25 cellular contexts compared by ENCODE assay signal in the genomic region with DNA sequence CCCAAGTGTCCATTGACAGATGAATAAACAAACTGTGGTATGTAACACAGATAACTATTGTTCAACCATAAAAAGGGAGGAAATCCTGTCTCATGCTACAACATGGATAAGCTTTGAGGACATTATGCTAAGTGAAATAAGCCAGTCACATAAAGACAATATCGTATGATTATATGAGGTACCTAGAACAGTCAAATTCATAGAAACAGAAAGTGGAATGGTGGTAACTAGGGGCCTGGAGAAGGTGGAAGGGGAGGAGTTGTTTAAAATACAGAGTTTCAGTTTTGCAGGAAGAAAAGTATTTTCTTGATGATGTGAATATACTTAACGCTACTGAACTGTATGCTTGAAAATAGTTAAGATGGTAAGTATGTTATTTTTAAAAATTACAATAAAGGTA.
DNase-seq lines count a peak whose midpoint lies in the region; TF ChIP-seq lines count a peak whose summit lies in the region.
"Had no signal": no experiment of that assay in that cellular context is flagged by ENCODE, and none has a peak within 500 bp of the region (broad histone marks: within the 10 kb centered on the region; RNA-seq: fewer than 3 reads in every experiment).

No MANE protein-coding gene starts in this region.

- no peaks in the 10 kb centered on the region for H3K79me2 ChIP-seq in PC-9 (ENCODE audit: low read depth)

- no peaks in the 10 kb centered on the region for H3K9me3 Mint-ChIP-seq in activated T-helper 1 cell treated with anti-CD3 and anti-CD28 coated beads, Interleukin-12 subunit alpha, Interleukin-12 subunit beta, Interleukin-2, Interleukin-4 antibody, amounts not matched to agents 30 ng/mL and 10 ng/mL and 1 ng/mL, durations not matched to agents 14 hours and 24 hours and 36 hours
- H3K9me3 Mint-ChIP-seq: stimulated activated naive CD8-positive, alpha-beta T cell treated with anti-CD3 and anti-CD28 coated beads, Interleukin-15, Interleukin-2, amounts not matched to agents 100 ng/mL and 50 ng/mL, for 24 hours had no signal

- H3K9me2 ChIP-seq in PC-9 (ENCODE audit: insufficient read depth): no peaks in the 10 kb centered on the region

- DNase-seq in DMS153 treated with DMSO at 0.1 percent for 48 hours (lab: John Stamatoyannopoulos, UW; ENCODE audit: unreplicated experiment) (peak; percentile 2), DMS153 (lab: John Stamatoyannopoulos, UW) (no peak), DMS53 (lab: John Stamatoyannopoulos, UW) (peak; percentile 5), lung microvascular endothelial cell (ENCODE audit: low read depth in 2 of 2) (peak; percentile 22 to 27), NCI-H526 (lab: John Stamatoyannopoulos, UW) (no peak), PC-9 (no peak)
- DNase-seq in activated T-helper 1 cell treated with anti-CD3 and anti-CD28 coated beads, Interleukin-12 subunit alpha, Interleukin-12 subunit beta, Interleukin-2, Interleukin-4 antibody, amounts not matched to agents 30 ng/mL and 10 ng/mL and 1 ng/mL, durations not matched to agents 14 hours and 24 hours and 36 hours (ENCODE audit: low spot score): no peak
- DNase-seq in stimulated activated CD4-positive, alpha-beta T cell treated with anti-CD3 and anti-CD28 coated beads, Interleukin-4, amount 100 ng/mL, for 24 hours: no peak
- DNase-seq: activated CD4-positive, alpha-beta T cell treated with anti-CD3 and anti-CD28 coated beads for 4 hours; activated CD8-positive, alpha-beta memory T cell treated with anti-CD3 and anti-CD28 coated beads, Interleukin-2, amount 50 U/mL, for 48 hours; activated naive CD4-positive, alpha-beta T cell; cerebellar nuclear complex; effector CD8-positive, alpha-beta T cell; kidney; mammary epithelial cell; NCI-H1417; NCI-H748 treated with DMSO at 0.1 percent for 48 hours; spleen; stimulated activated CD4-positive, alpha-beta T cell treated with anti-CD3 and anti-CD28 coated beads, Interleukin-4, amount 100 ng/mL, for 1 hour; SW 1271; tibial artery had no signal

- H3K4me1 ChIP-seq in PC-9 (replicated peaks; ENCODE audit: insufficient read depth): no peaks in the 10 kb centered on the region

- no peak for TF ChIP-seq CTCF in PC-9 (conservative IDR thresholded peaks at IDR 0.05)

- peaks cover 86% of the 10 kb centered on the region for H3K27me3 ChIP-seq in PC-9 (ENCODE audit: insufficient read depth, low read depth)
- H3K27me3 ChIP-seq: right atrium auricular region had no signal

- no peak overlapping the region for H3K4me3 ChIP-seq in PC-9
- H3K4me3 ChIP-seq: right atrium auricular region, tibial artery had no signal

- no peaks in the 10 kb centered on the region for H3K36me3 ChIP-seq in PC-9 (ENCODE audit: low read depth)
- H3K36me3 ChIP-seq: esophagus muscularis mucosa, right atrium auricular region, spleen, tibial artery had no signal

- H3K27ac ChIP-seq in PC-9: no peak overlapping the region
- H3K27ac ChIP-seq: 22Rv1, esophagus muscularis mucosa, right atrium auricular region, spleen, tibial artery had no signal

- CTCF ChIA-PET in PC-9 (lab: Charles Lee): interaction anchor here (0.6 kb wide), 1 partner anchor 236 kb away, joined by 3 read pairs; no protein-coding TSS in a partner anchor

- intact Hi-C loops in activated T-helper 1 cell treated with anti-CD3 and anti-CD28 coated beads, Interleukin-12 subunit alpha, Interleukin-12 subunit beta, Interleukin-2, Interleukin-4 antibody, amounts not matched to agents 30 ng/mL and 10 ng/mL and 1 ng/mL, durations not matched to agents 14 hours and 24 hours and 36 hours (cut with micrococcal nuclease): loop anchor here (2.0 to 5.0 kb wide), 2 partner anchors 245 to 510 kb away; no protein-coding TSS in a partner anchor
- intact Hi-C loops in PC-9 (cut with micrococcal nuclease; ENCODE audit: unreplicated experiment): loop anchor here (5.0 kb wide), 1 partner anchor 1415 kb away; no protein-coding TSS in a partner anchor

- peaks cover 24% of the 10 kb centered on the region for H3K4me1 Mint-ChIP-seq in activated T-helper 1 cell treated with anti-CD3 and anti-CD28 coated beads, Interleukin-12 subunit alpha, Interleukin-12 subunit beta, Interleukin-2, Interleukin-4 antibody, amounts not matched to agents 30 ng/mL and 10 ng/mL and 1 ng/mL, durations not matched to agents 14 hours and 24 hours and 36 hours (ENCODE audit: low read depth)

- H3K9me3 ChIP-seq in PC-9 (ENCODE audit: insufficient read depth, low read depth): no peaks in the 10 kb centered on the region
- H3K9me3 ChIP-seq: esophagus muscularis mucosa, right atrium auricular region, spleen, tibial artery had no signal

- H3K4me3 Mint-ChIP-seq in activated T-helper 1 cell treated with anti-CD3 and anti-CD28 coated beads, Interleukin-12 subunit alpha, Interleukin-12 subunit beta, Interleukin-2, Interleukin-4 antibody, amounts not matched to agents 30 ng/mL and 10 ng/mL and 1 ng/mL, durations not matched to agents 14 hours and 24 hours and 36 hours: peak overlapping the region; percentile 30

- POLR2A ChIA-PET in PC-9 (lab: Charles Lee; ENCODE audit: unreplicated experiment): no interaction called here

- H3F3A ChIP-seq in PC-9 (ENCODE audit: insufficient read depth, low read depth): no peaks in the 10 kb centered on the region

- no peaks in the 10 kb centered on the region for H4K20me1 ChIP-seq in PC-9 (ENCODE audit: insufficient read depth)

- peaks cover 36% of the 10 kb centered on the region for H3K27me3 Mint-ChIP-seq in activated T-helper 1 cell treated with anti-CD3 and anti-CD28 coated beads, Interleukin-12 subunit alpha, Interleukin-12 subunit beta, Interleukin-2, Interleukin-4 antibody, amounts not matched to agents 30 ng/mL and 10 ng/mL and 1 ng/mL, durations not matched to agents 14 hours and 24 hours and 36 hours (ENCODE audit: insufficient read depth)

- BruUV-seq in PC-9 (replicated peaks; lab: Mats Ljungman, UMichigan): no TSS peak

- no peak overlapping the region for H3K4me2 ChIP-seq in PC-9

- H3K27ac Mint-ChIP-seq in activated T-helper 1 cell treated with anti-CD3 and anti-CD28 coated beads, Interleukin-12 subunit alpha, Interleukin-12 subunit beta, Interleukin-2, Interleukin-4 antibody, amounts not matched to agents 30 ng/mL and 10 ng/mL and 1 ng/mL, durations not matched to agents 14 hours and 24 hours and 36 hours: no peak overlapping the region
- H3K27ac Mint-ChIP-seq: stimulated activated naive CD8-positive, alpha-beta T cell treated with anti-CD3 and anti-CD28 coated beads, Interleukin-15, Interleukin-2, amounts not matched to agents 100 ng/mL and 50 ng/mL, for 24 hours had no signal

- H2AFZ ChIP-seq in PC-9: no peak overlapping the region

- H3K36me3 Mint-ChIP-seq in activated T-helper 1 cell treated with anti-CD3 and anti-CD28 coated beads, Interleukin-12 subunit alpha, Interleukin-12 subunit beta, Interleukin-2, Interleukin-4 antibody, amounts not matched to agents 30 ng/mL and 10 ng/mL and 1 ng/mL, durations not matched to agents 14 hours and 24 hours and 36 hours (ENCODE audit: low read depth): no peaks in the 10 kb centered on the region

Comparison
In these comparisons a context has a peak if more than half of its experiments do, and no peak if none do; other contexts are left out.
1. DNase-seq: peak in DMS153 treated with DMSO at 0.1 percent for 48 hours (single experiment), DMS53 (single experiment) and lung microvascular endothelial cell (2 of 2); none in DMS153 (single experiment), activated T-helper 1 cell treated with anti-CD3 and anti-CD28 coated beads, Interleukin-12 subunit alpha, Interleukin-12 subunit beta, Interleukin-2, Interleukin-4 antibody, amounts not matched to agents 30 ng/mL and 10 ng/mL and 1 ng/mL, durations not matched to agents 14 hours and 24 hours and 36 hours (single experiment), stimulated activated CD4-positive, alpha-beta T cell treated with anti-CD3 and anti-CD28 coated beads, Interleukin-4, amount 100 ng/mL, for 24 hours (single experiment), NCI-H526 (0 of 2) and PC-9 (0 of 2).